8 cellular contexts compared by ENCODE assay signal in genomic region chr5:169945831-169946261, GRCh38. TPM values are rescaled to one million over a fixed set of nuclear protein-coding genes. Genes with fewer than 3 reads are reported as not detected.
DNase-seq lines count a peak whose midpoint lies in the region; ATAC-seq, FAIRE-seq and TF ChIP-seq lines count a peak whose summit lies in the region.

No MANE protein-coding gene starts in this region.

- ATAC-seq in right lobe of liver (peak; percentile 24 to 56 (median 42)), HepG2 (no peak), lower lobe of right lung (peak; percentile 45 to 76), HG02759 (IDR thresholded peaks at IDR 0.05; ENCODE audit: unreplicated experiment) (no peak)

- no peak for TF ChIP-seq EP300 in HepG2 (IDR thresholded peaks at IDR 0.05; ENCODE audit: low read depth in 2 of 2, low read length in 2 of 2)
- TF ChIP-seq EP300 in HepG2 (CRISPR knock-in tag; IDR thresholded peaks at IDR 0.05; ENCODE audit: borderline replicate concordance) = no peak

- H3K4me3 ChIP-seq in right lobe of liver (no peak overlapping the region), HepG2 (replicated peaks in 1 of 3; ENCODE audit: insufficient read depth in 1 of 3, low read depth in 2 of 3, low read length in 3 of 3) (no peak overlapping the region), choroid plexus epithelial cell (ENCODE audit: low read depth, low read length) (peak overlapping the region; percentile 31), lower lobe of right lung (no peak overlapping the region)

- BruUV-seq in HepG2 (replicated peaks; lab: Mats Ljungman, UMichigan) = no TSS peak

- H3K4me1 ChIP-seq in right lobe of liver (no peaks in the 10 kb centered on the region), HepG2 (ENCODE audit: insufficient read depth, low read length) (no peaks in the 10 kb centered on the region), lower lobe of right lung (no peaks in the 10 kb centered on the region)

- no peak overlapping the region for H3K4me2 ChIP-seq in HepG2 (ENCODE audit: low read depth, low read length)

- CTCF ChIA-PET in HepG2 (lab: Yijun Ruan, JAX; ENCODE audit: low intra/inter-chr PET ratio, low total read pairs) = no interaction called here

- H3K9me3 ChIP-seq in right lobe of liver = no peaks in the 10 kb centered on the region
- no peaks in the 10 kb centered on the region for H3K9me3 ChIP-seq in HepG2 (ENCODE audit: low read length)
- no peaks in the 10 kb centered on the region for H3K9me3 ChIP-seq in lower lobe of right lung

- 7% methylated on average over 3 of the region's 3 CpGs for WGBS in right lobe of liver (ENCODE audit: insufficient coverage, low coverage, low lambda C conversion rate, missing lambda C conversion rate)
- WGBS in HepG2 (ENCODE audit: low lambda C conversion rate) = 10% methylated on average over 3 of the region's 3 CpGs

- H3K27me3 ChIP-seq in right lobe of liver (no peaks in the 10 kb centered on the region), HepG2 (ENCODE audit: control insufficient read depth in 1 of 2, insufficient read depth in 2 of 2, low read length in 2 of 2) (no peaks in the 10 kb centered on the region; a peak in 1 of 5 replicates), lower lobe of right lung (ENCODE audit: low read depth) (no peaks in the 10 kb centered on the region)

- H3K36me3 ChIP-seq in right lobe of liver (no peaks in the 10 kb centered on the region), HepG2 (replicated peaks in 1 of 2; ENCODE audit: control insufficient read depth in 1 of 2, insufficient read depth in 2 of 2, low read length in 2 of 2) (no peaks in the 10 kb centered on the region), lower lobe of right lung (no peaks in the 10 kb centered on the region)

- no peak for TF ChIP-seq POLR2A in right lobe of liver (IDR thresholded peaks at IDR 0.05)
- TF ChIP-seq POLR2A in HepG2 (IDR thresholded peaks at IDR 0.05; ENCODE audit: insufficient read depth in 1 of 2, low read depth in 2 of 2, low read length in 2 of 2) = no peak

- no peaks in the 10 kb centered on the region for H4K20me1 ChIP-seq in HepG2 (ENCODE audit: insufficient read depth, low read length)

- DNase-seq in right lobe of liver (peak in 1 of 3 donors; percentile 20), HepG2 (ENCODE audit: low spot score) (no peak), choroid plexus epithelial cell (ENCODE audit: low read depth) (peak; percentile 95), lower lobe of right lung (peak; percentile 46), urothelium cell line (ENCODE audit: low spot score) (peak; percentile 13)
- no peak for DNase-seq in stimulated activated CD8-positive, alpha-beta memory T cell treated with anti-CD3 and anti-CD28 coated beads, Interleukin-4, amount 100 ng/mL, for 48 hours
- DNase-seq in activated effector memory CD4-positive, alpha-beta T cell treated with Interleukin-2 at 50 U/mL for 16 hours = no peak

- TF ChIP-seq RAD21 in HepG2 (CRISPR knock-in tag; IDR thresholded peaks at IDR 0.05) = no peak

- in situ Hi-C loops in HepG2 (cut with HindIII; ENCODE audit: extremely low pct_ligation_motif_present, low pct_unique_long_range_greater_than_20kb) = no loop called here

- H3K9ac ChIP-seq in HepG2 (ENCODE audit: insufficient read depth, low read depth, low read length) = no peak overlapping the region

- FAIRE-seq in HepG2 (lab: Jason Lieb, UNC) (no peak), urothelium cell line (lab: Jason Lieb, UNC) (no peak)

- POLR2A ChIA-PET in HepG2 (lab: Yijun Ruan, JAX) = no interaction called here

- H2AFZ ChIP-seq in HepG2 (ENCODE audit: low read length) = no peak overlapping the region

- TF ChIP-seq CTCF in right lobe of liver (IDR thresholded peaks at IDR 0.05) = no peak
- TF ChIP-seq CTCF in HepG2 (CRISPR knock-in tag; IDR thresholded peaks at IDR 0.05) = no peak
- no peak for TF ChIP-seq CTCF in choroid plexus epithelial cell (conservative IDR thresholded peaks at IDR 0.05; ENCODE audit: low read depth, low read length)
- TF ChIP-seq CTCF in lower lobe of right lung (IDR thresholded peaks at IDR 0.05) = no peak

- H3K79me2 ChIP-seq in HepG2 (ENCODE audit: insufficient read depth, low read length) = no peaks in the 10 kb centered on the region

- intact Hi-C loops in right lobe of liver (cut with DNase I) = no loop called here
- intact Hi-C loops in HepG2 (cut with micrococcal nuclease; ENCODE audit: unreplicated experiment) = no loop called here
- intact Hi-C loops in lower lobe of right lung (cut with DNase I) = no loop called here

- H3K27ac ChIP-seq in right lobe of liver (no peak overlapping the region), HepG2 (ENCODE audit: extremely low read length, insufficient read depth, low read length) (no peak overlapping the region), lower lobe of right lung (no peak overlapping the region)

TF ChIP-seq in HepG2, 621 proteins besides CTCF, POLR2A, EP300 and RAD21 (continues in another document):
- TF ChIP-seq ZSCAN22 (CRISPR knock-in tag; IDR thresholded peaks at IDR 0.05) (no peak), THAP11 (CRISPR knock-in tag; IDR thresholded peaks at IDR 0.05) (no peak), ZNF672 (CRISPR knock-in tag; IDR thresholded peaks at IDR 0.05) (no peak), ZNF343 (CRISPR knock-in tag; IDR thresholded peaks at IDR 0.05) (no peak), ZMYM4 (CRISPR knock-in tag; IDR thresholded peaks at IDR 0.05) (no peak), NCOA2 (CRISPR knock-in tag; IDR thresholded peaks at IDR 0.05) (no peak), ERF (CRISPR knock-in tag; IDR thresholded peaks at IDR 0.05) (no peak), CENPBD1 (CRISPR knock-in tag; IDR thresholded peaks at IDR 0.05; ENCODE audit: borderline replicate concordance, low read depth) (no peak), ZNF251 (CRISPR knock-in tag; IDR thresholded peaks at IDR 0.05) (no peak), ZNF800 (CRISPR knock-in tag; IDR thresholded peaks at IDR 0.05) (no peak), NFRKB (IDR thresholded peaks at IDR 0.05) (no peak), ELK4 (CRISPR knock-in tag; IDR thresholded peaks at IDR 0.05; ENCODE audit: borderline replicate concordance) (no peak)
- TF ChIP-seq, protein P1, sequence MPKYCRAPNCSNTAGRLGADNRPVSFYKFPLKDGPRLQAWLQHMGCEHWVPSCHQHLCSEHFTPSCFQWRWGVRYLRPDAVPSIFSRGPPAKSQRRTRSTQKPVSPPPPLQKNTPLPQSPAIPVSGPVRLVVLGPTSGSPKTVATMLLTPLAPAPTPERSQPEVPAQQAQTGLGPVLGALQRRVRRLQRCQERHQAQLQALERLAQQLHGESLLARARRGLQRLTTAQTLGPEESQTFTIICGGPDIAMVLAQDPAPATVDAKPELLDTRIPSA (CRISPR knock-in tag; IDR thresholded peaks at IDR 0.05; ENCODE audit: borderline replicate concordance) = no peak

RNA-seq across cellular contexts. Expression of gene INSYN2B, which starts 34.4 kb away (rescaled TPM):
- total RNA-seq in right lobe of liver (under 1 TPM in 2 of 6 experiments, not detected in 4; 0.09 to 0.13 TPM), HepG2 (2016; rRNA removed; fragmentation: Illumina TruSeq; extraction: Trizol) (not detected in 2 replicates), lower lobe of right lung (not detected)
- not detected in 2 replicates for total RNA-seq in HepG2 (2016; cell fraction: cytosol; rRNA removed; fragmentation: Illumina TruSeq; extraction: Trizol; ENCODE audit: low read depth)
- total RNA-seq in HepG2 (2016; cell fraction: insoluble cytoplasmic fraction; rRNA removed; fragmentation: Illumina TruSeq; extraction: Trizol) = not detected in 2 replicates
- not detected in 2 replicates for total RNA-seq in HepG2 (2016; cell fraction: membrane; rRNA removed; fragmentation: Illumina TruSeq; extraction: Trizol)
- not detected in 2 replicates for total RNA-seq in HepG2 (2016; cell fraction: nucleus; rRNA removed; fragmentation: Illumina TruSeq; extraction: Trizol)
- polyA plus RNA-seq in HepG2 (2011; rRNA removed) = not detected in 2 replicates
- polyA plus RNA-seq in HepG2 (2011; cell fraction: cytosol; rRNA removed) = not detected in 2 replicates
- polyA plus RNA-seq in HepG2 (2011; cell fraction: nucleus; rRNA removed) = not detected in 2 replicates
- polyA plus RNA-seq in HepG2 (2012) = not detected in 2 replicates
- not detected in 2 replicates for polyA plus RNA-seq in HepG2 (2016; cell fraction: cytosol; fragmentation: Illumina TruSeq; extraction: Trizol; ENCODE audit: low read depth)
- not detected in 2 replicates for polyA plus RNA-seq in HepG2 (2016; cell fraction: insoluble cytoplasmic fraction; fragmentation: Illumina TruSeq; extraction: Trizol; ENCODE audit: low read depth)
- not detected in 2 replicates for polyA plus RNA-seq in HepG2 (2016; cell fraction: membrane; fragmentation: Illumina TruSeq; extraction: Trizol; ENCODE audit: low read depth)
- polyA plus RNA-seq in HepG2 (2016; cell fraction: nucleus; fragmentation: Illumina TruSeq; extraction: Trizol; ENCODE audit: insufficient read depth, low read depth) = not detected in 2 replicates
- polyA minus RNA-seq in HepG2 (2011; rRNA and poly(A)+ RNA removed; ENCODE audit: low replicate concordance) = 0.05 TPM in 1 of 2 replicates, not detected in the other
- polyA minus RNA-seq in HepG2 (2011; cell fraction: cytosol; rRNA and poly(A)+ RNA removed) = not detected in 2 replicates
- not detected in 2 replicates for polyA minus RNA-seq in HepG2 (2011; cell fraction: nucleus; rRNA and poly(A)+ RNA removed)

Comparison
In these comparisons a context has a peak if more than half of its experiments do, and no peak if none do; other contexts are left out.
1. ATAC-seq: peak in right lobe of liver (4 of 4) and lower lobe of right lung (2 of 2); none in HepG2 (single experiment) and HG02759 (single experiment).
2. DNase-seq: peak in choroid plexus epithelial cell (single experiment), lower lobe of right lung (single experiment) and urothelium cell line (single experiment); none in HepG2 (single experiment), stimulated activated CD8-positive, alpha-beta memory T cell treated with anti-CD3 and anti-CD28 coated beads, Interleukin-4, amount 100 ng/mL, for 48 hours (single experiment) and activated effector memory CD4-positive, alpha-beta T cell treated with Interleukin-2 at 50 U/mL for 16 hours (single experiment).